8 cellular contexts compared by ENCODE assay signal in the genomic region with DNA sequence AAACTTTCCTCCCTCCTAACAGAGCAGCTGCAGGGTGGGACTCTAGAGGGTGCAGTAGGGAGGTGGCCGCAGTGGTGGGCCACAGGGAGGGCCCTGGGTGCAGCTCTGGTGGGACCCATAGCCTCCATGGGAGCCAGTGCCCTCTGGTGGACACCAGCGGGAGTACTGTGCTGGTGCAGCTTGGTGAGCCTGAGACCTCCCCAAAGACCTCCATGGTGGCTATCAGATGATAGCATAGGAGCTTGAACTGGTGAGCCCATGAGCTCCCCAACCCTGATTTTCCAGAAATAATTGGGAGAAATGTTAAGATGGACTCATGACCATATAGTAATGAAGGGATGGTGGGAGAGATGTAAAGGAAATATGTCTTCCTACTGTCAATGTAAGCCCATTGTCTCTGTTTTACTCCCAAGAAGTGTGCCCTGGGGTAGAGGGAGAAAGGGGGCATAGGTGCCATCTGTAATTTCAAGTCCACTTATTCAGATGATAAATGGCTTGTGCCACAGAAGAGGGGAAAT.
A peak's percentile ranks its signal among the peaks of the same experiment; 100 is the strongest.
DNase-seq lines count a peak whose midpoint lies in the region; TF ChIP-seq lines count a peak whose summit lies in the region.

No MANE protein-coding gene starts in this region.

- peak; percentile 71 for TF ChIP-seq CTCF in GM20000 (IDR thresholded peaks at IDR 0.05; ENCODE audit: extremely low read depth, missing control alignments)

- DNase-seq in ELF-1 (ENCODE audit: low read depth, low spot score) (peak; percentile 64), GM20000 (ENCODE audit: low spot score) (peak; percentile 47), HPDE6-E6E7 (ENCODE audit: extremely low spot score) (peak; percentile 9), iPS-NIHi7 (ENCODE audit: extremely low spot score) (peak; percentile 79), DMS114 treated with DMSO at 0.1 percent for 48 hours (lab: John Stamatoyannopoulos, UW; ENCODE audit: unreplicated experiment) (no peak), HuH-7.5 (ENCODE audit: low spot score) (no peak), NCI-H510A (lab: John Stamatoyannopoulos, UW) (no peak)
- peak; percentile 64 for DNase-seq in activated CD8-positive, alpha-beta memory T cell treated with anti-CD3 and anti-CD28 coated beads for 24 hours

Comparison
In these comparisons a context has a peak if more than half of its experiments do, and no peak if none do; other contexts are left out.
1. DNase-seq: peak in ELF-1 (single experiment), GM20000 (single experiment), HPDE6-E6E7 (single experiment), activated CD8-positive, alpha-beta memory T cell treated with anti-CD3 and anti-CD28 coated beads for 24 hours (single experiment) and iPS-NIHi7 (single experiment); none in DMS114 treated with DMSO at 0.1 percent for 48 hours (single experiment), HuH-7.5 (single experiment) and NCI-H510A (single experiment).